20 cellular contexts compared by ENCODE assay signal in genomic region chr4:159705334-159705733, GRCh38.
"Had no signal": no experiment of that assay in that cellular context is flagged by ENCODE, and none has a peak within 500 bp of the region (broad histone marks: within the 10 kb centered on the region; RNA-seq: fewer than 3 reads in every experiment).

No MANE protein-coding gene starts in this region.

- H3K27ac Mint-ChIP-seq: IgD-negative memory B cell had no signal

- DNase-seq: Kasumi-1, MM.1S, NCI-H1092 treated with DMSO at 0.1 percent for 48 hours, NCI-H1436, NCI-H187, NCI-H2029, NCI-H2081 treated with DMSO at 0.1 percent for 48 hours, NCI-H2171, NCI-H226, NCI-H446, NCI-H510A, NCI-H524 treated with DMSO at 0.1 percent for 48 hours, NCI-H69, NCI-H774, RPMI8226, SHP77 had no signal

- H3K27me3 Mint-ChIP-seq: IgD-negative memory B cell had no signal

- H3K4me2 ChIP-seq: KMS-11 had no signal

- H3K9ac ChIP-seq: KMS-11 had no signal

- H3K4me3 ChIP-seq: K562 had no signal

- H3K4me3 Mint-ChIP-seq: IgD-negative memory B cell had no signal

- H3K36me3 Mint-ChIP-seq: IgD-negative memory B cell had no signal

- H3K27ac ChIP-seq: HL-60, KMS-11 had no signal

- H3K4me1 Mint-ChIP-seq: IgD-negative memory B cell had no signal
